Comparison of ENCODE assay signal across 15 cellular contexts in the genomic region with DNA sequence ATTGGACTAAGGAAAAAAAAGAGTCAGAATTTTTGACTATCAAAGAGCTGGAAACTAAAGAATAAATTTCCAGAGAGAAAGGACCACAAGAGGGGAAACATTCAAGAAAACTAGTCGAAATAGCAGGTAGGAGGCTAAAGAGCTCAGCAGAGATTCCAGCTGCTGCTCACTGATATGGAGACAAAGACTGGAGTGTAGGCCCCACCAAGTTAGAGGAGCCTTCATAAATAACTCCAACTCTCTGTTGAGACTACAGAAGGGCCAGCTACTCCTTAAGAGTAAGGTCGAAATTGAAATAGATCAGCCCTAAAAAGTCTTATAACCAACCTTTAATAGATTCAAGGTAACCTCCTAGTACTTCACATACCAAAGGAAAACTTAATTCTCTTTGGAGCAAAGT. TPM values are rescaled to one million over a fixed set of nuclear protein-coding genes. Genes with fewer than 3 reads are reported as not detected.
DNase-seq lines count a peak whose midpoint lies in the region; ATAC-seq, FAIRE-seq and TF ChIP-seq lines count a peak whose summit lies in the region.
"Had no signal": no experiment of that assay in that cellular context is flagged by ENCODE, and none has a peak within 500 bp of the region (broad histone marks: within the 10 kb centered on the region; RNA-seq: fewer than 3 reads in every experiment).

No MANE protein-coding gene starts in this region.

- in situ Hi-C loops in K562 (cut with MboI): no loop called here

- no peak for TF ChIP-seq RAD21 in K562 (CRISPR knock-in tag; conservative IDR thresholded peaks at IDR 0.05 in 1 of 2, IDR thresholded peaks at IDR 0.05 in 1 of 2)

- no peak overlapping the region for H3K4me3 Mint-ChIP-seq in memory B cell
- H3K4me3 Mint-ChIP-seq: CD8-positive, alpha-beta T cell had no signal

- H3K4me1 ChIP-seq in cardiac muscle cell (ENCODE audit: low read depth) (peaks cover 37% of the 10 kb centered on the region), K562 (replicated peaks in 1 of 2; ENCODE audit: control insufficient read depth in 2 of 2, insufficient read depth in 2 of 2, low read length in 2 of 2) (peaks cover 0 to 3% of the 10 kb centered on the region in 2 experiments; a peak in 2 of 5 replicates)

- no peaks in the 10 kb centered on the region for H3K36me3 ChIP-seq in cardiac muscle cell
- H3K36me3 ChIP-seq in K562 (ENCODE audit: control insufficient read depth, insufficient read depth, low read length): peaks cover 46% of the 10 kb centered on the region

- BruUV-seq in K562 (replicated peaks; lab: Mats Ljungman, UMichigan): no TSS peak

- no peaks in the 10 kb centered on the region for H3K27me3 ChIP-seq in cardiac muscle cell
- no peaks in the 10 kb centered on the region for H3K27me3 ChIP-seq in K562 (ENCODE audit: control insufficient read depth in 2 of 2, insufficient read depth in 2 of 2, low read length in 2 of 2)
- H3K27me3 ChIP-seq: BLaER1 had no signal

- H3K9me3 ChIP-seq in cardiac muscle cell (ENCODE audit: low read depth) (no peaks in the 10 kb centered on the region), K562 (replicated peaks; ENCODE audit: control insufficient read depth, insufficient read depth, low read depth, low read length) (no peaks in the 10 kb centered on the region)
- H3K9me3 ChIP-seq: BLaER1 had no signal

- no peaks in the 10 kb centered on the region for H4K20me1 ChIP-seq in K562 (replicated peaks; ENCODE audit: control insufficient read depth, insufficient read depth, low read length)

- 0% methylated on average over 2 of the region's 2 CpGs for WGBS in K562 (ENCODE audit: insufficient coverage, low coverage, missing lambda C conversion rate)

- DNase-seq in cardiac muscle cell (ENCODE audit: low read depth in 1 of 2, low spot score in 1 of 2) (peak in 1 of 2 donors; percentile 19), left ventricle myocardium superior (no peak), K562 (ENCODE audit: extremely low read depth in 1 of 4, low spot score in 3 of 4) (peak in 3 of 4 experiments; percentile 21 to 74 (median 56)), memory B cell (ENCODE audit: low spot score in 2 of 2) (no peak), cerebellum (ENCODE audit: low spot score) (no peak)
- DNase-seq in activated CD4-positive, alpha-beta T cell treated with anti-CD3 and anti-CD28 coated beads, Interleukin-2, amount 50 U/mL, for 48 hours: no peak
- DNase-seq: CD8-positive, alpha-beta T cell; DMS79; GOT3; NCI-H1930; NCI-H526 treated with DMSO at 0.1 percent for 48 hours; SHP77 treated with DMSO at 0.1 percent for 48 hours had no signal

- ATAC-seq in left ventricle myocardium superior (no peak), K562 (peak; percentile 96), memory B cell (ENCODE audit: low read depth) (no peak), HG03025 (IDR thresholded peaks at IDR 0.05; ENCODE audit: low FRiP score, unreplicated experiment) (no peak), HG03095 (IDR thresholded peaks at IDR 0.05; ENCODE audit: unreplicated experiment) (no peak)
- ATAC-seq: CD8-positive, alpha-beta T cell had no signal

- H3K27ac ChIP-seq in cardiac muscle cell (peak overlapping the region; percentile 87), K562 (ENCODE audit: extremely low read depth, low read depth, low read length) (peak overlapping the region; percentile 10; the same call in 1 of the 3 replicates)
- H3K27ac ChIP-seq: BLaER1 had no signal

- FAIRE-seq in K562 (lab: Jason Lieb, UNC): peak; percentile 15

- H3K36me3 Mint-ChIP-seq in memory B cell: peaks cover 30% of the 10 kb centered on the region

- H3K4me3 ChIP-seq in cardiac muscle cell (no peak overlapping the region), K562 (no peak overlapping the region)
- H3K4me3 ChIP-seq: BLaER1 had no signal

- H3K9ac ChIP-seq in K562 (ENCODE audit: insufficient read depth in 1 of 2, low read depth in 2 of 2, low read length in 2 of 2): no peak overlapping the region
- H3K9ac ChIP-seq: BLaER1 had no signal

- H3K27me3 Mint-ChIP-seq in memory B cell: no peaks in the 10 kb centered on the region

- H3K79me2 ChIP-seq in K562 (ENCODE audit: control insufficient read depth, insufficient read depth, low read length): peaks cover 25% of the 10 kb centered on the region

- no peak for TF ChIP-seq POLR2A in K562 (conservative IDR thresholded peaks at IDR 0.05)

- H3K9me1 ChIP-seq in K562 (ENCODE audit: control insufficient read depth, insufficient read depth, low read length): no peaks in the 10 kb centered on the region

- H3K4me1 Mint-ChIP-seq in memory B cell: peaks cover 2% of the 10 kb centered on the region

- intact Hi-C loops in left ventricle myocardium superior (cut with micrococcal nuclease): no loop called here
- intact Hi-C loops in K562 (cut with micrococcal nuclease): no loop called here

- TF ChIP-seq EP300 in K562 (IDR thresholded peaks at IDR 0.05; ENCODE audit: low read length): no peak; the same call in 1 of the 2 replicates

- peak overlapping the region; percentile 48 for H3K27ac Mint-ChIP-seq in memory B cell
- H3K27ac Mint-ChIP-seq: CD8-positive, alpha-beta T cell had no signal

- H3K9me3 Mint-ChIP-seq in memory B cell: no peaks in the 10 kb centered on the region
- H3K9me3 Mint-ChIP-seq: CD8-positive, alpha-beta T cell had no signal

- TF ChIP-seq CTCF in cardiac muscle cell (IDR thresholded peaks at IDR 0.05; ENCODE audit: low read depth, low read length) (no peak), K562 (IDR thresholded peaks at IDR 0.05 in 2 of 3, conservative IDR thresholded peaks at IDR 0.05 in 1 of 3; ENCODE audit: insufficient read depth in 2 of 3, low read depth in 1 of 3, low read length in 3 of 3) (no peak)

- CTCF ChIA-PET in K562 (lab: Yijun Ruan, JAX; ENCODE audit: low intra/inter-chr PET ratio): no interaction called here

- no peak overlapping the region for H3K4me2 ChIP-seq in K562 (ENCODE audit: insufficient read depth, low read length)
- H3K4me2 ChIP-seq: BLaER1 had no signal

- H2AFZ ChIP-seq in K562 (ENCODE audit: low read depth, low read length): no peak overlapping the region

- POLR2A ChIA-PET in K562 (lab: Yijun Ruan, JAX): interaction anchor here (0.6 to 1.3 kb wide), 9 partner anchors 9 to 206 kb away, joined by 3 to 8 read pairs (median 4); no protein-coding TSS in a partner anchor

TF ChIP-seq in K562, 482 proteins besides CTCF, POLR2A, EP300 and RAD21 (continues in another document):
- no peak for TF ChIP-seq MCM3 (IDR thresholded peaks at IDR 0.05)
- TF ChIP-seq MTA1 (IDR thresholded peaks at IDR 0.05; ENCODE audit: borderline replicate concordance): no peak
- TF ChIP-seq, protein P1, sequence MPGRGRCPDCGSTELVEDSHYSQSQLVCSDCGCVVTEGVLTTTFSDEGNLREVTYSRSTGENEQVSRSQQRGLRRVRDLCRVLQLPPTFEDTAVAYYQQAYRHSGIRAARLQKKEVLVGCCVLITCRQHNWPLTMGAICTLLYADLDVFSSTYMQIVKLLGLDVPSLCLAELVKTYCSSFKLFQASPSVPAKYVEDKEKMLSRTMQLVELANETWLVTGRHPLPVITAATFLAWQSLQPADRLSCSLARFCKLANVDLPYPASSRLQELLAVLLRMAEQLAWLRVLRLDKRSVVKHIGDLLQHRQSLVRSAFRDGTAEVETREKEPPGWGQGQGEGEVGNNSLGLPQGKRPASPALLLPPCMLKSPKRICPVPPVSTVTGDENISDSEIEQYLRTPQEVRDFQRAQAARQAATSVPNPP (IDR thresholded peaks at IDR 0.05; ENCODE audit: borderline replicate concordance, insufficient read depth, insufficient read length): no peak
- no peak for TF ChIP-seq CCAR2 (IDR thresholded peaks at IDR 0.05; ENCODE audit: low read depth, low read length)
- TF ChIP-seq TCF3 (CRISPR knock-in tag; IDR thresholded peaks at IDR 0.05): peak; percentile 58; the same call in 1 of the 2 replicates
- no peak for TF ChIP-seq ARHGAP35 (IDR thresholded peaks at IDR 0.05; ENCODE audit: partially characterized antibody)
- no peak for TF ChIP-seq FOXM1 (IDR thresholded peaks at IDR 0.05; ENCODE audit: low read depth)
- no peak for TF ChIP-seq FOXM1 (CRISPR knock-in tag; IDR thresholded peaks at IDR 0.05; ENCODE audit: low read depth)
- TF ChIP-seq YBX1 (IDR thresholded peaks at IDR 0.05): no peak
- no peak for TF ChIP-seq ASH1L (IDR thresholded peaks at IDR 0.05; ENCODE audit: borderline replicate concordance, low read depth, partially characterized antibody)
- no peak for TF ChIP-seq CEBPB (tag; IDR thresholded peaks at IDR 0.05)
- no peak for TF ChIP-seq CBX3 (IDR thresholded peaks at IDR 0.05; ENCODE audit: borderline replicate concordance in 1 of 2, low read length in 2 of 2)
- TF ChIP-seq ZFP1 (CRISPR knock-in tag; IDR thresholded peaks at IDR 0.05): no peak
- TF ChIP-seq ZSCAN32 (CRISPR knock-in tag; IDR thresholded peaks at IDR 0.05): no peak
- no peak for TF ChIP-seq ZNF124 (CRISPR knock-in tag; IDR thresholded peaks at IDR 0.05)
- TF ChIP-seq TBL1XR1 (IDR thresholded peaks at IDR 0.05; ENCODE audit: low read length in 2 of 2): no peak
- no peak for TF ChIP-seq KAT8 (IDR thresholded peaks at IDR 0.05; ENCODE audit: low read depth)
- no peak for TF ChIP-seq CREM (IDR thresholded peaks at IDR 0.05; ENCODE audit: low read depth)
- TF ChIP-seq PCBP2 (IDR thresholded peaks at IDR 0.05; ENCODE audit: low read depth, low read length, poor library complexity, severe bottlenecking): no peak
- TF ChIP-seq NELFE (IDR thresholded peaks at IDR 0.05; ENCODE audit: insufficient read depth, insufficient read length): no peak

RNA-seq across cellular contexts. Expression of a gene that starts 31.1 kb away (rescaled TPM):
- total RNA-seq in cardiac muscle cell (148 and 159 TPM in 2 replicates), left ventricle myocardium superior (30.3 TPM), K562 (2014; rRNA removed) (77.3 and 91.8 TPM in 2 replicates), K562 (2014; rRNA removed; fragmentation: Illumina TruSeq; extraction: Trizol) (103 and 104 TPM in 2 replicates), K562 (2015; rRNA removed; fragmentation: Illumina TruSeq; extraction: Trizol) (117 and 132 TPM in 2 replicates), K562 (2021) (66.5 and 71.3 TPM in 2 replicates), cerebellum (105 TPM)
- polyA plus RNA-seq in cardiac muscle cell (84.0 and 104 TPM in 2 replicates), K562 (2011; rRNA removed) (182 and 190 TPM in 2 replicates), K562 (2014; fragmentation: Illumina TruSeq; extraction: Trizol) (95.7 and 116 TPM in 2 replicates), K562 (2014; fragmentation: Nextera tagmentation; extraction: Ambion mirVana) (10 to 100 TPM; 30.9 to 87.7 TPM), K562 (2014; rRNA removed) (102 and 112 TPM in 2 replicates)
- total RNA-seq in K562 (2011; cell fraction: chromatin; rRNA removed; ENCODE audit: low replicate concordance): 206 and 321 TPM in 2 replicates
- 84.7 and 132 TPM in 2 replicates for total RNA-seq in K562 (2011; cell fraction: nucleolus; rRNA removed)
- total RNA-seq in K562 (2011; cell fraction: nucleoplasm; rRNA removed): 158 and 161 TPM in 2 replicates
- 136 and 147 TPM in 2 replicates for polyA plus RNA-seq in K562 (2011; cell fraction: cytosol; rRNA removed)
- polyA plus RNA-seq in K562 (2011; cell fraction: nucleus; rRNA removed): 310 and 371 TPM in 2 replicates
- 59.1 and 62.0 TPM in 2 replicates for polyA plus RNA-seq in K562 (2012)
- polyA minus RNA-seq in K562 (2011; rRNA and poly(A)+ RNA removed): 230 and 264 TPM in 2 replicates
- polyA minus RNA-seq in K562 (2011; cell fraction: cytosol; rRNA and poly(A)+ RNA removed): 110 and 118 TPM in 2 replicates
- 170 and 288 TPM in 2 replicates for polyA minus RNA-seq in K562 (2011; cell fraction: nucleus; rRNA and poly(A)+ RNA removed)

Comparison
In these comparisons a context has a peak if more than half of its experiments do, and no peak if none do; other contexts are left out.
1. DNase-seq: peak in K562 (3 of 4); none in left ventricle myocardium superior (single experiment), memory B cell (0 of 2), cerebellum (single experiment) and activated CD4-positive, alpha-beta T cell treated with anti-CD3 and anti-CD28 coated beads, Interleukin-2, amount 50 U/mL, for 48 hours (0 of 2).